Comparison of ENCODE assay signal across 13 cellular contexts in the genomic region with DNA sequence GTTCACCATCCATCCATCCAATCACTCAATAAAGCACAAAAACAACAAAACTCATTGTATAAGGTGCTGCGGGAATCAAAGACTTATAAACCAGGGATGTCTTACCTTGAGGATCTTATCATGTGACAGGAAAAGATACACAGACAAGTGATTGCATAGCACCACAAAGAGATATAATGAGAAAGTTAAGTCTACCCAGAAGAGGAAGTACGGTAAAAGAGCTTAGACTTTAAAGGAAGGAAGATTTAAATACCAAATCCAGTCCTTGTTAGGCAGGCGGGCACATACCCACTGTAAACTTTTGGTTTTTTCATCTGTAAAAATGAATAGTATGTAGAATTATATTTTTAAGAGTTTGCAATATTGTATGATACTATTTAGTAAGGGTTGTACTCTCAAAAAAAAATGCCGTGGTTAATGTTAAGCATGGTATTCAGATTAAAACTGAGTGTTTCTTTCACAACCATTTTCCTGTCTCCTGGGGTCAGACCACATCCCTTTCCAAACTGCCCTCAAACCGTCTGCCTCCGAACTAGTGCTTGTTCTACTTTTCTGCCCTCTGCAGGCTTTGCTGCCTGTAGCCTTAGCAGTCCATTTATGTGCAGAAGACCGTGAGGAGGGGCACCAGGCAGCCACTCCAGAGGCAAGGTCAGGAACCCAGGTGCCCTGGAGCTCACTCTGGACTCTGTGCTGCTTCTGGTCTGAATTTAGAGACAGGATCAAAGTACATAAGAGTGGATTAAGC.
DNase-seq lines count a peak whose midpoint lies in the region; ATAC-seq and FAIRE-seq lines count a peak whose summit lies in the region.
"Had no signal": no experiment of that assay in that cellular context is flagged by ENCODE, and none has a peak within 500 bp of the region (broad histone marks: within the 10 kb centered on the region; RNA-seq: fewer than 3 reads in every experiment).

No MANE protein-coding gene starts in this region.

- no peaks in the 10 kb centered on the region for H3K36me3 ChIP-seq in small intestine (ENCODE audit: control insufficient read depth in 2 of 2, insufficient read depth in 2 of 2, low read length in 2 of 2)

- POLR2A ChIA-PET in activated CD4-positive, alpha-beta T cell treated with anti-CD3 and anti-CD28 coated beads, Interleukin-2, amount 10 ng/mL, durations not matched to agents 7 days and 5 days (lab: Charles Lee), result no interaction called here

- H3K4me1 ChIP-seq in small intestine (ENCODE audit: control insufficient read depth in 2 of 2, insufficient read depth in 1 of 2, low read depth in 1 of 2, low read length in 1 of 2), result no peaks in the 10 kb centered on the region
- H3K4me1 ChIP-seq: A549 had no signal

- H3K27me3 Mint-ChIP-seq in activated CD4-positive, alpha-beta T cell treated with anti-CD3 and anti-CD28 coated beads, Interleukin-2, amount 10 ng/mL, durations not matched to agents 7 days and 5 days, result no peaks in the 10 kb centered on the region
- H3K27me3 Mint-ChIP-seq in activated T-cell treated with anti-CD3 and anti-CD28 coated beads, Interleukin-2, amount 50 U/mL, for 72 hours (ENCODE audit: low read depth), result no peaks in the 10 kb centered on the region

- peaks cover 26% of the 10 kb centered on the region for H3K4me1 Mint-ChIP-seq in activated CD4-positive, alpha-beta T cell treated with anti-CD3 and anti-CD28 coated beads, Interleukin-2, amount 10 ng/mL, durations not matched to agents 7 days and 5 days
- peaks cover 20% of the 10 kb centered on the region for H3K4me1 Mint-ChIP-seq in activated T-cell treated with anti-CD3 and anti-CD28 coated beads, Interleukin-2, amount 50 U/mL, for 72 hours (ENCODE audit: low read depth)

- DNase-seq in activated CD4-positive, alpha-beta T cell treated with anti-CD3 and anti-CD28 coated beads, Interleukin-2, amount 10 ng/mL, durations not matched to agents 7 days and 5 days, result peak; percentile 54
- no peak for DNase-seq in activated CD4-positive, alpha-beta T cell treated with anti-CD3 and anti-CD28 coated beads, Interleukin-2, amount 50 U/mL, for 1 hour
- DNase-seq in M059J (ENCODE audit: low read depth) (peak; percentile 18), small intestine (peak; percentile 4), Right ventricle myocardium superior (no peak), activated gamma-delta T cell treated with Interleukin-2 at 50 U/mL for 16 hours (no peak), DMS79 treated with DMSO at 0.1 percent for 48 hours (lab: John Stamatoyannopoulos, UW) (no peak)
- DNase-seq in activated T-cell treated with anti-CD3 and anti-CD28 coated beads, Interleukin-2, amount 50 U/mL, for 72 hours, result peak; percentile 28 to 34
- DNase-seq: activated effector memory CD4-positive, alpha-beta T cell treated with anti-CD3 and anti-CD28 coated beads, Interleukin-2, amount 50 U/mL, for 16 hours; NCI-H2227 treated with DMSO at 0.1 percent for 48 hours; SW 1271 had no signal

- H3K9me3 ChIP-seq in small intestine (ENCODE audit: control insufficient read depth, low read depth), result no peaks in the 10 kb centered on the region
- H3K9me3 ChIP-seq: A549, mucosa of descending colon had no signal

- CTCF ChIA-PET in activated CD4-positive, alpha-beta T cell treated with anti-CD3 and anti-CD28 coated beads, Interleukin-2, amount 10 ng/mL, durations not matched to agents 7 days and 5 days (lab: Charles Lee), result interaction anchor here (0.6 to 1.3 kb wide), 4 partner anchors 11 to 270 kb away, joined by 3 to 5 read pairs (median 3); no protein-coding TSS in a partner anchor

- intact Hi-C loops in Right ventricle myocardium superior (cut with DNase I), result no loop called here

- H3K9me3 Mint-ChIP-seq in activated CD4-positive, alpha-beta T cell treated with anti-CD3 and anti-CD28 coated beads, Interleukin-2, amount 10 ng/mL, durations not matched to agents 7 days and 5 days, result peaks cover 5% of the 10 kb centered on the region
- H3K9me3 Mint-ChIP-seq in activated T-cell treated with anti-CD3 and anti-CD28 coated beads, Interleukin-2, amount 50 U/mL, for 72 hours, result peaks cover 3 to 6% of the 10 kb centered on the region in 2 donors

- WGBS in small intestine, 3 donors, result 38 to 56% (median 47%) methylated on average over 7 of the region's 7 CpGs

- peak overlapping the region; percentile 45 for H3K4me3 Mint-ChIP-seq in activated CD4-positive, alpha-beta T cell treated with anti-CD3 and anti-CD28 coated beads, Interleukin-2, amount 10 ng/mL, durations not matched to agents 7 days and 5 days
- peak overlapping the region; percentile 34 to 36 for H3K4me3 Mint-ChIP-seq in activated T-cell treated with anti-CD3 and anti-CD28 coated beads, Interleukin-2, amount 50 U/mL, for 72 hours

- H3K36me3 Mint-ChIP-seq in activated CD4-positive, alpha-beta T cell treated with anti-CD3 and anti-CD28 coated beads, Interleukin-2, amount 10 ng/mL, durations not matched to agents 7 days and 5 days (ENCODE audit: low read depth), result no peaks in the 10 kb centered on the region
- no peaks in the 10 kb centered on the region for H3K36me3 Mint-ChIP-seq in activated T-cell treated with anti-CD3 and anti-CD28 coated beads, Interleukin-2, amount 50 U/mL, for 72 hours (ENCODE audit: insufficient read depth in 2 of 2)

- H3K27ac ChIP-seq in small intestine (ENCODE audit: low read depth in 1 of 2, low read length in 1 of 2), result no peak overlapping the region
- H3K27ac ChIP-seq: A549 had no signal

- no peaks in the 10 kb centered on the region for H3K27me3 ChIP-seq in small intestine (ENCODE audit: control insufficient read depth in 2 of 2, insufficient read depth in 2 of 2, low read length in 2 of 2)

- no peak for FAIRE-seq in small intestine (lab: Jason Lieb, UNC)
- FAIRE-seq: A549 had no signal

- ATAC-seq in activated T-cell treated with anti-CD3 and anti-CD28 coated beads, Interleukin-2, amount 50 U/mL, for 72 hours (replicated peaks in 1 of 2), result peak; percentile 75 to 80
- no peak for ATAC-seq in Right ventricle myocardium superior (ENCODE audit: poor library complexity)
- ATAC-seq: A549, mucosa of descending colon had no signal

- peak overlapping the region; percentile 85 for H3K27ac Mint-ChIP-seq in activated CD4-positive, alpha-beta T cell treated with anti-CD3 and anti-CD28 coated beads, Interleukin-2, amount 10 ng/mL, durations not matched to agents 7 days and 5 days
- peak overlapping the region; percentile 36 for H3K27ac Mint-ChIP-seq in activated T-cell treated with anti-CD3 and anti-CD28 coated beads, Interleukin-2, amount 50 U/mL, for 72 hours

- H3K4me3 ChIP-seq in small intestine (ENCODE audit: low read depth in 1 of 2, low read length in 2 of 2), result no peak overlapping the region
- H3K4me3 ChIP-seq: A549, mucosa of descending colon had no signal

Comparison
In these comparisons a context has a peak if more than half of its experiments do, and no peak if none do; other contexts are left out.
1. DNase-seq: peak in activated CD4-positive, alpha-beta T cell treated with anti-CD3 and anti-CD28 coated beads, Interleukin-2, amount 10 ng/mL, durations not matched to agents 7 days and 5 days (single experiment), M059J (single experiment), activated T-cell treated with anti-CD3 and anti-CD28 coated beads, Interleukin-2, amount 50 U/mL, for 72 hours (2 of 2) and small intestine (single experiment); none in activated CD4-positive, alpha-beta T cell treated with anti-CD3 and anti-CD28 coated beads, Interleukin-2, amount 50 U/mL, for 1 hour (single experiment), Right ventricle myocardium superior (single experiment), activated gamma-delta T cell treated with Interleukin-2 at 50 U/mL for 16 hours (single experiment) and DMS79 treated with DMSO at 0.1 percent for 48 hours (single experiment).